In genomic region chr4:94791701-94792100, GRCh38 we compare ENCODE assay signal across 40 cellular contexts. TPM values are rescaled to one million over a fixed set of nuclear protein-coding genes. Genes with fewer than 3 reads are reported as not detected.
"Had no signal": no experiment of that assay in that cellular context is flagged by ENCODE, and none has a peak within 500 bp of the region (broad histone marks: within the 10 kb centered on the region; RNA-seq: fewer than 3 reads in every experiment).

No MANE protein-coding gene starts in this region.

- H3K4me3 Mint-ChIP-seq: activated B cell treated with CpG ODN at 0.5 μM for 24 hours; activated CD4-positive, alpha-beta memory T cell treated with anti-CD3 and anti-CD28 coated beads for 36 hours; activated CD4-positive, alpha-beta T cell treated with anti-CD3 and anti-CD28 coated beads, Interleukin-2, amount 10 ng/mL, durations not matched to agents 24 days and 14 days; activated CD8-positive, alpha-beta T cell treated with anti-CD3 and anti-CD28 coated beads for 36 hours; activated naive CD4-positive, alpha-beta T cell treated with anti-CD3 and anti-CD28 coated beads for 36 hours; activated naive CD8-positive, alpha-beta T cell treated with anti-CD3 and anti-CD28 coated beads for 36 hours; activated T-cell treated with anti-CD3 and anti-CD28 coated beads, Interleukin-2, amount 50 U/mL, for 4 hours; activated T-cell treated with anti-CD3 and anti-CD28 coated beads, Interleukin-2, amount 50 U/mL, for 72 hours; activated T-helper 1 cell treated with anti-CD3 and anti-CD28 coated beads, Interleukin-12 subunit alpha, Interleukin-12 subunit beta, Interleukin-2, Interleukin-4 antibody, amounts not matched to agents 30 ng/mL and 10 ng/mL and 1 ng/mL, durations not matched to agents 14 hours and 24 hours and 36 hours; activated T-helper 17 cell treated with anti-CD3 and anti-CD28 coated beads, Interleukin-2, amount 50 U/mL, for 72 hours; central memory CD8-positive, alpha-beta T cell; T-helper 1 cell treated with Interleukin-12 subunit alpha and Interleukin-12 subunit beta and Interleukin-4 antibody, amounts not matched to agents 30 μg/mL and 1 μg/mL, for 36 hours; T-helper 2 cell treated with Interferon-gamma antibody and Interleukin-4, amounts not matched to agents 5 μg/mL and 100 μg/mL, for 36 hours had no signal

- FAIRE-seq: astrocyte, bronchial epithelial cell, TTC549 had no signal

- H3K4me3 ChIP-seq: adrenal gland, body of pancreas, cardiac muscle cell had no signal

- DNase-seq: activated B cell treated with CpG ODN at 0.5 μM for 24 hours; activated CD4-positive, alpha-beta memory T cell treated with anti-CD3 and anti-CD28 coated beads for 36 hours; activated CD4-positive, alpha-beta T cell treated with anti-CD3 and anti-CD28 coated beads for 4 hours; activated CD4-positive, alpha-beta T cell treated with anti-CD3 and anti-CD28 coated beads, Interleukin-2, amount 10 ng/mL, durations not matched to agents 24 days and 14 days; activated CD4-positive, alpha-beta T cell treated with anti-CD3 and anti-CD28 coated beads, Interleukin-2, amount 50 U/mL, for 1 hour; activated CD4-positive, alpha-beta T cell treated with anti-CD3 and anti-CD28 coated beads, Interleukin-2, amount 50 U/mL, for 4 hours; activated CD4-positive, CD25-positive, alpha-beta regulatory T cell treated with anti-CD3 and anti-CD28 coated beads, Interleukin-2, amount 50 U/mL, for 72 hours; activated CD8-positive, alpha-beta memory T cell treated with anti-CD3 and anti-CD28 coated beads, Interleukin-2, amount 50 U/mL, for 4 hours; activated CD8-positive, alpha-beta T cell treated with anti-CD3 and anti-CD28 coated beads for 36 hours; activated effector memory CD4-positive, alpha-beta T cell treated with anti-CD3 and anti-CD28 coated beads, Interleukin-2, amount 50 U/mL, for 16 hours; activated gamma-delta T cell treated with Interleukin-2 at 50 U/mL for 16 hours; activated naive CD4-positive, alpha-beta T cell; activated naive CD4-positive, alpha-beta T cell treated with anti-CD3 and anti-CD28 coated beads for 36 hours; activated naive CD4-positive, alpha-beta T cell treated with anti-CD3 and anti-CD28 coated beads, Interleukin-2, amount 50 U/mL, for 16 hours; activated naive CD8-positive, alpha-beta T cell treated with anti-CD3 and anti-CD28 coated beads for 36 hours; activated T-cell treated with anti-CD3 and anti-CD28 coated beads for 4 hours; activated T-cell treated with anti-CD3 and anti-CD28 coated beads, Interleukin-2, amount 50 U/mL, for 1 hour; activated T-cell treated with anti-CD3 and anti-CD28 coated beads, Interleukin-2, amount 50 U/mL, for 4 hours; activated T-cell treated with anti-CD3 and anti-CD28 coated beads, Interleukin-2, amount 50 U/mL, for 72 hours; adrenal gland; amniotic stem cell; aorta; body of pancreas; caudate nucleus; cerebellar nuclear complex; T-helper 1 cell; T-helper 2 cell; T-helper 9 cell had no signal

- H3K27me3 Mint-ChIP-seq: activated B cell treated with CpG ODN at 0.5 μM for 24 hours; activated CD4-positive, alpha-beta memory T cell treated with anti-CD3 and anti-CD28 coated beads for 36 hours; activated CD4-positive, alpha-beta T cell treated with anti-CD3 and anti-CD28 coated beads, Interleukin-2, amount 10 ng/mL, durations not matched to agents 24 days and 14 days; activated CD8-positive, alpha-beta T cell treated with anti-CD3 and anti-CD28 coated beads for 36 hours; activated naive CD8-positive, alpha-beta T cell treated with anti-CD3 and anti-CD28 coated beads for 36 hours; activated T-helper 17 cell treated with anti-CD3 and anti-CD28 coated beads, Interleukin-2, amount 50 U/mL, for 72 hours; central memory CD8-positive, alpha-beta T cell had no signal

- H3K9me3 Mint-ChIP-seq: activated B cell treated with CpG ODN at 0.5 μM for 24 hours; activated CD4-positive, alpha-beta memory T cell treated with anti-CD3 and anti-CD28 coated beads for 36 hours; activated CD8-positive, alpha-beta T cell treated with anti-CD3 and anti-CD28 coated beads for 36 hours; activated naive CD4-positive, alpha-beta T cell treated with anti-CD3 and anti-CD28 coated beads for 36 hours; activated naive CD8-positive, alpha-beta T cell treated with anti-CD3 and anti-CD28 coated beads for 36 hours; activated T-cell treated with anti-CD3 and anti-CD28 coated beads, Interleukin-2, amount 50 U/mL, for 4 hours; activated T-cell treated with anti-CD3 and anti-CD28 coated beads, Interleukin-2, amount 50 U/mL, for 72 hours; activated T-helper 1 cell treated with anti-CD3 and anti-CD28 coated beads, Interleukin-12 subunit alpha, Interleukin-12 subunit beta, Interleukin-2, Interleukin-4 antibody, amounts not matched to agents 30 ng/mL and 10 ng/mL and 1 ng/mL, durations not matched to agents 14 hours and 24 hours and 36 hours; activated T-helper 17 cell treated with anti-CD3 and anti-CD28 coated beads, Interleukin-2, amount 50 U/mL, for 72 hours; T-helper 1 cell treated with Interleukin-12 subunit alpha and Interleukin-12 subunit beta and Interleukin-4 antibody, amounts not matched to agents 30 μg/mL and 1 μg/mL, for 36 hours; T-helper 2 cell treated with Interferon-gamma antibody and Interleukin-4, amounts not matched to agents 5 μg/mL and 100 μg/mL, for 36 hours had no signal

- H3K4me1 Mint-ChIP-seq: activated B cell treated with CpG ODN at 0.5 μM for 24 hours; activated CD4-positive, alpha-beta T cell treated with anti-CD3 and anti-CD28 coated beads, Interleukin-2, amount 10 ng/mL, durations not matched to agents 24 days and 14 days; activated naive CD8-positive, alpha-beta T cell treated with anti-CD3 and anti-CD28 coated beads for 36 hours; activated T-helper 17 cell treated with anti-CD3 and anti-CD28 coated beads, Interleukin-2, amount 50 U/mL, for 72 hours; central memory CD8-positive, alpha-beta T cell had no signal

- H3K9me3 ChIP-seq: adrenal gland, body of pancreas had no signal

- H3K27ac Mint-ChIP-seq: activated B cell treated with CpG ODN at 0.5 μM for 24 hours; activated CD4-positive, alpha-beta memory T cell treated with anti-CD3 and anti-CD28 coated beads for 36 hours; activated CD4-positive, alpha-beta T cell treated with anti-CD3 and anti-CD28 coated beads, Interleukin-2, amount 10 ng/mL, durations not matched to agents 24 days and 14 days; activated CD8-positive, alpha-beta T cell treated with anti-CD3 and anti-CD28 coated beads for 36 hours; activated naive CD4-positive, alpha-beta T cell treated with anti-CD3 and anti-CD28 coated beads for 36 hours; activated naive CD4-positive, alpha-beta T cell treated with anti-CD3 and anti-CD28 coated beads, Interleukin-2, amount 50 U/mL, for 72 hours; activated naive CD8-positive, alpha-beta T cell treated with anti-CD3 and anti-CD28 coated beads for 36 hours; activated T-cell treated with anti-CD3 and anti-CD28 coated beads, Interleukin-2, amount 50 U/mL, for 72 hours; activated T-helper 1 cell treated with anti-CD3 and anti-CD28 coated beads, Interleukin-12 subunit alpha, Interleukin-12 subunit beta, Interleukin-2, Interleukin-4 antibody, amounts not matched to agents 30 ng/mL and 10 ng/mL and 1 ng/mL, durations not matched to agents 14 hours and 24 hours and 36 hours; activated T-helper 17 cell treated with anti-CD3 and anti-CD28 coated beads, Interleukin-2, amount 50 U/mL, for 72 hours; T-helper 1 cell treated with Interleukin-12 subunit alpha and Interleukin-12 subunit beta and Interleukin-4 antibody, amounts not matched to agents 30 μg/mL and 1 μg/mL, for 36 hours; T-helper 2 cell treated with Interferon-gamma antibody and Interleukin-4, amounts not matched to agents 5 μg/mL and 100 μg/mL, for 36 hours had no signal

- H3K36me3 ChIP-seq: adrenal gland, cardiac muscle cell had no signal

- H3K4me1 ChIP-seq: adrenal gland, body of pancreas had no signal

- H3K27me3 ChIP-seq: adrenal gland, body of pancreas had no signal

- ATAC-seq: activated CD8-positive, alpha-beta T cell treated with anti-CD3 and anti-CD28 coated beads for 36 hours; activated naive CD4-positive, alpha-beta T cell treated with anti-CD3 and anti-CD28 coated beads, Interleukin-2, amount 50 U/mL, for 72 hours; activated T-cell treated with anti-CD3 and anti-CD28 coated beads, Interleukin-2, amount 50 U/mL, for 4 hours; activated T-cell treated with anti-CD3 and anti-CD28 coated beads, Interleukin-2, amount 50 U/mL, for 72 hours; activated T-helper 17 cell treated with anti-CD3 and anti-CD28 coated beads, Interleukin-2, amount 50 U/mL, for 72 hours; body of pancreas had no signal

- H3K27ac ChIP-seq: adrenal gland, body of pancreas, cardiac muscle cell, VCaP had no signal

- H3K36me3 Mint-ChIP-seq: activated CD4-positive, alpha-beta memory T cell treated with anti-CD3 and anti-CD28 coated beads for 36 hours; activated naive CD4-positive, alpha-beta T cell treated with anti-CD3 and anti-CD28 coated beads, Interleukin-2, amount 50 U/mL, for 72 hours; activated naive CD8-positive, alpha-beta T cell treated with anti-CD3 and anti-CD28 coated beads for 36 hours had no signal

RNA-seq across cellular contexts. Expression of gene BMPR1B, which starts 33.9 kb away (rescaled TPM):
- total RNA-seq: activated B cell treated with CpG ODN at 0.5 μM for 24 hours; activated CD4-positive, alpha-beta memory T cell treated with anti-CD3 and anti-CD28 coated beads for 36 hours; activated CD4-positive, alpha-beta T cell treated with anti-CD3 and anti-CD28 coated beads, Interleukin-2, amount 10 ng/mL, durations not matched to agents 24 days and 14 days; activated CD8-positive, alpha-beta memory T cell treated with anti-CD3 and anti-CD28 coated beads for 36 hours; activated CD8-positive, alpha-beta T cell treated with anti-CD3 and anti-CD28 coated beads for 36 hours; activated naive CD4-positive, alpha-beta T cell treated with anti-CD3 and anti-CD28 coated beads, Interleukin-2, amount 50 U/mL, for 72 hours; activated naive CD8-positive, alpha-beta T cell treated with anti-CD3 and anti-CD28 coated beads for 36 hours; activated T-cell treated with anti-CD3 and anti-CD28 coated beads, Interleukin-2, amount 50 U/mL, for 4 hours; activated T-cell treated with anti-CD3 and anti-CD28 coated beads, Interleukin-2, amount 50 U/mL, for 72 hours; activated T-helper 1 cell treated with anti-CD3 and anti-CD28 coated beads, Interleukin-12 subunit alpha, Interleukin-12 subunit beta, Interleukin-2, Interleukin-4 antibody, amounts not matched to agents 30 ng/mL and 10 ng/mL and 1 ng/mL, durations not matched to agents 14 hours and 24 hours and 36 hours; activated T-helper 17 cell treated with anti-CD3 and anti-CD28 coated beads, Interleukin-2, amount 50 U/mL, for 72 hours had no signal
